In the genomic region with DNA sequence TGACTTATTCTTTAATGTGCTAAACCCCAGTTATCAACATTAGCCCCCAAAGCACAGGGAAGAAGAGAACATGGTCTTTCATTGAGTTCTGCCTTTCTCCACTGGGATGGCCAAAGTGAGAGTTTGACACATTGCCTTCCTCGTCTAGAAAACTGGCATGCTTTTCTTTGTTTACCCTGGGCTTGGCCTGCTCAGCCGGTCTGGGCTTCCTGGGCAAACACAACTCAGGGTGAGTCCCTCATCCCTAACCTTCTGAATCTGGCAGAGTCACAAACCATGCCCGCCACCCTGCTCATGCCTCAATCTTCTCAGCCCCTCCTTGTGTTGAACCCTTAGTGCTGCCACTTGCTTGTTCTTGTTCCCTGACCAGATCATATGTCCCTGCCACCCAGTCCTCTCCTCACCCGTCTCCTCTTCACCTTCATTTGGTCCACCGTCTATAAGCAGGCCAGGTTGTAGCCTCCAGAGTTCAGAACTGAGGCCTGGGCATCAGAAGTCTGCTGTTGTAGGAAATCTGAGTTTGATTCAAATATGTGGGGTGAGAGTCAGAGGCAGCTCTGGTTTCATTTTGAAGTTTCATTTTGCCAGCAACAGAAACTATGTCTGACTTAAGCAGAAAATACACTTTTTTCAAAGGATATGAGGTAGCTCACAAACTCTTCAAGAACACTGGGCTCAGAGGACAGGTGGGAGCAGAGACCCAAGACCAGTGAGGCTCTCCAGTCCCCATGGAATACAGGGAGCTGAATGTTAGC, we compare ENCODE assay signal across 11 cellular contexts.
DNase-seq lines count a peak whose midpoint lies in the region; ATAC-seq and TF ChIP-seq lines count a peak whose summit lies in the region.
"Had no signal": no experiment of that assay in that cellular context is flagged by ENCODE, and none has a peak within 500 bp of the region (broad histone marks: within the 10 kb centered on the region; RNA-seq: fewer than 3 reads in every experiment).

No MANE protein-coding gene starts in this region.

- H3K4me3 Mint-ChIP-seq in MCF 10A (ENCODE audit: unreplicated experiment), result no peak overlapping the region

- no peak overlapping the region for H3K4me3 ChIP-seq in breast epithelium
- no peak overlapping the region for H3K4me3 ChIP-seq in MM.1S (ENCODE audit: low read length)
- H3K4me3 ChIP-seq: cardiac muscle cell had no signal

- intact Hi-C loops in MCF 10A (cut with micrococcal nuclease) (no loop called here), breast epithelium (cut with DNase I; ENCODE audit: low total_unique reads) (no loop called here)

- H3K4me1 ChIP-seq in breast epithelium, result no peaks in the 10 kb centered on the region
- peaks cover 28% of the 10 kb centered on the region for H3K4me1 ChIP-seq in MM.1S (ENCODE audit: low read length)

- peak overlapping the region; percentile 44 for H3K4me2 ChIP-seq in MM.1S (ENCODE audit: low read depth, low read length)

- peaks cover 6% of the 10 kb centered on the region for H3K4me1 Mint-ChIP-seq in MCF 10A (ENCODE audit: insufficient read depth, unreplicated experiment)

- no peaks in the 10 kb centered on the region for H3K9me2 ChIP-seq in MM.1S (replicated peaks; ENCODE audit: insufficient read depth, low read length)

- BruUV-seq in MCF 10A (replicated peaks; lab: Mats Ljungman, UMichigan), result no TSS peak

- no peaks in the 10 kb centered on the region for H3K9me3 Mint-ChIP-seq in MCF 10A (ENCODE audit: unreplicated experiment)

- H3K27ac ChIP-seq in breast epithelium, result no peak overlapping the region
- peak overlapping the region; percentile 48; the same call in 1 of the 2 replicates for H3K27ac ChIP-seq in MM.1S (ENCODE audit: low read length)
- H3K27ac ChIP-seq: cardiac muscle cell had no signal

- no peaks in the 10 kb centered on the region for H3K79me2 ChIP-seq in MM.1S (ENCODE audit: low read length)

- peak overlapping the region; percentile 46 for H3K27ac Mint-ChIP-seq in MCF 10A (ENCODE audit: low read depth, unreplicated experiment)

- no peaks in the 10 kb centered on the region for H4K20me1 ChIP-seq in MM.1S (ENCODE audit: insufficient read depth, low read length)

- H3F3A ChIP-seq in MM.1S (ENCODE audit: insufficient read depth, low read length), result peaks cover 10% of the 10 kb centered on the region

- peak overlapping the region; percentile 75 for H2AFZ ChIP-seq in MM.1S (ENCODE audit: low read length)

- POLR2A ChIA-PET in MCF 10A (lab: Yijun Ruan, JAX), result no interaction called here

- H3K27me3 ChIP-seq in breast epithelium, result no peaks in the 10 kb centered on the region
- H3K27me3 ChIP-seq in MM.1S (replicated peaks; ENCODE audit: insufficient read depth, low read length), result no peaks in the 10 kb centered on the region
- H3K27me3 ChIP-seq: cardiac muscle cell had no signal

- ATAC-seq in HG02798 (IDR thresholded peaks at IDR 0.05; ENCODE audit: poor library complexity, unreplicated experiment) (peak; percentile 71), GM18868 (IDR thresholded peaks at IDR 0.05; ENCODE audit: unreplicated experiment) (no peak)

- H3K9me3 ChIP-seq in breast epithelium (no peaks in the 10 kb centered on the region), MM.1S (replicated peaks; ENCODE audit: insufficient read depth, low read length) (no peaks in the 10 kb centered on the region)

- TF ChIP-seq CTCF in MCF 10A (IDR thresholded peaks at IDR 0.05; ENCODE audit: unreplicated experiment) (no peak), breast epithelium (IDR thresholded peaks at IDR 0.05) (no peak), MM.1S (IDR thresholded peaks at IDR 0.05; ENCODE audit: low read length) (no peak)

- H3K36me3 ChIP-seq in breast epithelium (no peaks in the 10 kb centered on the region), MM.1S (replicated peaks; ENCODE audit: insufficient read depth, low read length) (no peaks in the 10 kb centered on the region)
- H3K36me3 ChIP-seq: cardiac muscle cell had no signal

- no peaks in the 10 kb centered on the region for H3K27me3 Mint-ChIP-seq in MCF 10A (ENCODE audit: insufficient read depth, unreplicated experiment)

- CTCF ChIA-PET in MCF 10A (lab: Yijun Ruan, JAX), result no interaction called here

- no peak overlapping the region; the same call in 1 of the 2 replicates for H3K9ac ChIP-seq in MM.1S (ENCODE audit: low read length)

- DNase-seq in MCF 10A (ENCODE audit: unreplicated experiment) (no peak), breast epithelium (ENCODE audit: low spot score in 2 of 2) (no peak), MM.1S (peak; percentile 75), NCI-H2107 (lab: John Stamatoyannopoulos, UW) (no peak), activated gamma-delta T cell (lab: John Stamatoyannopoulos, UW) (no peak), pons (ENCODE audit: low spot score) (no peak)
- DNase-seq: Karpas-422, NCI-H82 had no signal

- no peaks in the 10 kb centered on the region for H3K36me3 Mint-ChIP-seq in MCF 10A (ENCODE audit: insufficient read depth, unreplicated experiment)

- no peak for TF ChIP-seq POLR2A in breast epithelium (IDR thresholded peaks at IDR 0.05)
